8 cellular contexts compared by ENCODE assay signal in genomic region chr22:39309881-39310714, GRCh38. TPM values are rescaled to one million over a fixed set of nuclear protein-coding genes. Genes with fewer than 3 reads are reported as not detected.
A peak's percentile ranks its signal among the peaks of the same experiment; 100 is the strongest.
DNase-seq lines count a peak whose midpoint lies in the region; TF ChIP-seq lines count a peak whose summit lies in the region.

No MANE protein-coding gene starts in this region.

- H4K91ac ChIP-seq in neuronal stem cell (ENCODE audit: low read depth, low read length, poor library complexity), result no peak overlapping the region

- intact Hi-C loops in mammary epithelial cell (cut with micrococcal nuclease), result loop anchor here (1.0 to 10.0 kb wide), 8 partner anchors 10 to 555 kb away; partner anchors contain the start of genes CBX6, PDGFB and SUN2

- H3K27ac ChIP-seq in mammary epithelial cell (ENCODE audit: insufficient read depth, low read depth, low read length), result peak overlapping the region; percentile 71
- H3K27ac ChIP-seq in neuronal stem cell (replicated peaks; ENCODE audit: low read length), result no peak overlapping the region
- no peak overlapping the region for H3K27ac ChIP-seq in substantia nigra (ENCODE audit: low read depth, low read length, poor library complexity, severe bottlenecking)

- BruUV-seq in mammary epithelial cell (replicated peaks; lab: Mats Ljungman, UMichigan), result no TSS peak

- H4K8ac ChIP-seq in neuronal stem cell (ENCODE audit: low read depth, low read length), result no peak overlapping the region

- no peaks in the 10 kb centered on the region for H3K27me3 ChIP-seq in mammary epithelial cell (ENCODE audit: insufficient read depth, low read length)
- H3K27me3 ChIP-seq in neuronal stem cell (ENCODE audit: control insufficient read depth in 3 of 3, insufficient read depth in 3 of 3, low read depth in 1 of 3, low read length in 3 of 3), result no peaks in the 10 kb centered on the region

- peak overlapping the region; percentile 9 for H3K23ac ChIP-seq in neuronal stem cell (ENCODE audit: low read depth, low read length, poor library complexity)

- H3K79me1 ChIP-seq in neuronal stem cell (ENCODE audit: low read depth, low read length), result peaks cover 6% of the 10 kb centered on the region

- H3K9me3 ChIP-seq in mammary epithelial cell (replicated peaks; ENCODE audit: insufficient read depth, low read length) (no peaks in the 10 kb centered on the region), neuronal stem cell (replicated peaks in 1 of 2; ENCODE audit: control insufficient read depth in 2 of 2, insufficient read depth in 1 of 2, low read depth in 1 of 2, low read length in 2 of 2) (peaks cover 0 to 1% of the 10 kb centered on the region in 2 donors)

- peak overlapping the region; percentile 90 for H3K18ac ChIP-seq in neuronal stem cell (ENCODE audit: low read length)

- no peak overlapping the region for H3K14ac ChIP-seq in neuronal stem cell (ENCODE audit: low read length)

- dilution Hi-C loops in mammary epithelial cell (cut with HindIII; ENCODE audit: low sequenced_read_pairs), result no loop called here

- peak overlapping the region; percentile 75 for H2BK15ac ChIP-seq in neuronal stem cell (ENCODE audit: low read length)

- no peak overlapping the region for H3K4me3 ChIP-seq in mammary epithelial cell (replicated peaks in 1 of 3; ENCODE audit: insufficient read depth in 1 of 3, low read depth in 2 of 3, low read length in 3 of 3)
- H3K4me3 ChIP-seq in neuronal stem cell (ENCODE audit: low read length in 2 of 2), result no peak overlapping the region

- no peak overlapping the region for H2BK120ac ChIP-seq in neuronal stem cell (ENCODE audit: low read depth, low read length)

- no peak overlapping the region for H3K4ac ChIP-seq in neuronal stem cell (ENCODE audit: low read length)

- H3K9ac ChIP-seq in mammary epithelial cell (ENCODE audit: insufficient read depth, low read length) (no peak overlapping the region), neuronal stem cell (ENCODE audit: low read depth, low read length, poor library complexity) (peak overlapping the region; percentile 7)

- 43% methylated on average over 14 of the region's 16 CpGs for WGBS in mammary epithelial cell (ENCODE audit: low coverage, missing lambda C conversion rate)
- WGBS in neuronal stem cell (ENCODE audit: extremely low coverage in 2 of 2, insufficient read length in 2 of 2, insufficient replicate concordance in 1 of 2), 2 donors, result no CpG with 5 or more reads among the region's 16 CpGs

- CTCF ChIA-PET in mammary epithelial cell (lab: Charles Lee; ENCODE audit: low non-redundant PET), result interaction anchor here (0.6 to 1.1 kb wide), 3 partner anchors 95 to 176 kb away, joined by 3 to 6 read pairs (median 3); no protein-coding TSS in a partner anchor

- peaks cover 28% of the 10 kb centered on the region for H3K79me2 ChIP-seq in mammary epithelial cell (ENCODE audit: insufficient read depth, low read length)

- H3K36me3 ChIP-seq in mammary epithelial cell (ENCODE audit: insufficient read depth, low read length) (peaks cover 26% of the 10 kb centered on the region), neuronal stem cell (replicated peaks in 1 of 2; ENCODE audit: control insufficient read depth in 2 of 2, insufficient read depth in 2 of 2, low read length in 2 of 2) (peaks cover 36 to 53% of the 10 kb centered on the region in 2 donors)

- H2AFZ ChIP-seq in mammary epithelial cell (ENCODE audit: low read depth, low read length), result no peak overlapping the region
- H2AFZ ChIP-seq in neuronal stem cell (ENCODE audit: low read length), result no peak overlapping the region

- no peak for TF ChIP-seq CTCF in mammary epithelial cell (conservative IDR thresholded peaks at IDR 0.05 in 1 of 2, IDR thresholded peaks at IDR 0.05 in 1 of 2; ENCODE audit: extremely low read depth in 1 of 2, insufficient read depth in 1 of 2, low read depth in 1 of 2, low read length in 2 of 2)

- peak; percentile 60 for TF ChIP-seq EP300 in Ishikawa (IDR thresholded peaks at IDR 0.05; ENCODE audit: borderline replicate concordance)

- in situ Hi-C loops in mammary epithelial cell (cut with MboI; ENCODE audit: low sequenced_read_pairs in 2 of 2), result loop anchor here (5.0 to 25.0 kb wide), 5 partner anchors 73 to 548 kb away; partner anchors contain the start of genes APOBEC3C (in 1 of the 2), APOBEC3D (in 1 of the 2), CBX6 (in 1 of the 2) and SUN2 (in 1 of the 2)

- H3K4me2 ChIP-seq in mammary epithelial cell (ENCODE audit: insufficient read depth, low read depth, low read length) (peak overlapping the region; percentile 72), neuronal stem cell (ENCODE audit: insufficient read depth, low read length, poor library complexity, severe bottlenecking) (no peak overlapping the region)

- peaks cover 65% of the 10 kb centered on the region for H3K4me1 ChIP-seq in mammary epithelial cell (ENCODE audit: insufficient read depth, low read length)
- H3K4me1 ChIP-seq in neuronal stem cell (ENCODE audit: control insufficient read depth in 2 of 2, insufficient read depth in 1 of 2, low read depth in 1 of 2, low read length in 2 of 2), result peaks cover 8 to 11% of the 10 kb centered on the region in 2 donors

- H2AK5ac ChIP-seq in neuronal stem cell (ENCODE audit: low read depth, low read length), result peak overlapping the region; percentile 3

- H2BK12ac ChIP-seq in neuronal stem cell (ENCODE audit: low read length), result no peak overlapping the region

- TF ChIP-seq RAD21 in Ishikawa (IDR thresholded peaks at IDR 0.05; ENCODE audit: low read depth), result no peak; the same call in 1 of the 2 replicates

- H4K20me1 ChIP-seq in mammary epithelial cell (ENCODE audit: insufficient read depth, low read length), result peaks cover 24% of the 10 kb centered on the region

- DNase-seq in EH (ENCODE audit: low read depth) (peak; percentile 64), mammary epithelial cell (peak; percentile 70), neuronal stem cell (ENCODE audit: low spot score) (no peak), substantia nigra (lab: John Stamatoyannopoulos, UW) (no peak), OCI-M1 (lab: John Stamatoyannopoulos, UW) (no peak), NCI-H2107 (lab: John Stamatoyannopoulos, UW) (no peak), COLO829 (ENCODE audit: low spot score) (no peak)

- H2BK5ac ChIP-seq in neuronal stem cell (ENCODE audit: low read length), result no peak overlapping the region

TF ChIP-seq in Ishikawa, 13 proteins besides CTCF, POLR2A, EP300 and RAD21:
- TF ChIP-seq EGR1 (IDR thresholded peaks at IDR 0.05), result no peak
- no peak for TF ChIP-seq REST (IDR thresholded peaks at IDR 0.05; ENCODE audit: low read depth)
- TF ChIP-seq, protein P1, sequence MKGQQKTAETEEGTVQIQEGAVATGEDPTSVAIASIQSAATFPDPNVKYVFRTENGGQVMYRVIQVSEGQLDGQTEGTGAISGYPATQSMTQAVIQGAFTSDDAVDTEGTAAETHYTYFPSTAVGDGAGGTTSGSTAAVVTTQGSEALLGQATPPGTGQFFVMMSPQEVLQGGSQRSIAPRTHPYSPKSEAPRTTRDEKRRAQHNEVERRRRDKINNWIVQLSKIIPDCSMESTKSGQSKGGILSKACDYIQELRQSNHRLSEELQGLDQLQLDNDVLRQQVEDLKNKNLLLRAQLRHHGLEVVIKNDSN (IDR thresholded peaks at IDR 0.05), result peak; percentile 22; the same call in 1 of the 2 replicates
- TF ChIP-seq FOXM1 (IDR thresholded peaks at IDR 0.05; ENCODE audit: borderline replicate concordance, low read depth), result no peak
- no peak for TF ChIP-seq YY1 (IDR thresholded peaks at IDR 0.05; ENCODE audit: low read depth)
- peak; percentile 46; the same call in 1 of the 2 replicates for TF ChIP-seq CEBPB (IDR thresholded peaks at IDR 0.05)
- no peak; the same call in 1 of the 2 replicates for TF ChIP-seq MAX (IDR thresholded peaks at IDR 0.05)
- peak; percentile 29; the same call in 1 of the 2 replicates for TF ChIP-seq NFIC (IDR thresholded peaks at IDR 0.05)
- no peak; the same call in 1 of the 2 replicates for TF ChIP-seq ZBTB7A (IDR thresholded peaks at IDR 0.05; ENCODE audit: low read depth)

RNA-seq across cellular contexts. Expression of gene RPL3, which starts 9.3 kb away (rescaled TPM):
- 1,000 to 10,000 TPM; 1,970 to 2,165 TPM for total RNA-seq in mammary epithelial cell
- 3,548 TPM for polyA plus RNA-seq in mammary epithelial cell
- 1,634 TPM for polyA minus RNA-seq in mammary epithelial cell
- polyA plus RNA-seq in neuronal stem cell (2013, experiment 1 of 2), result 3,109 TPM
- 3,051 TPM for polyA plus RNA-seq in neuronal stem cell (2013, experiment 2 of 2)

RNA-seq across cellular contexts. Expression of gene SYNGR1, which starts 39.7 kb away (rescaled TPM):
- total RNA-seq in mammary epithelial cell, result 1 to 10 TPM in 1 of 2 donors, under 1 TPM in 1; 0.89 to 1.5 TPM
- polyA plus RNA-seq in mammary epithelial cell, result 0.23 TPM
- not detected for polyA minus RNA-seq in mammary epithelial cell
- 27.7 TPM for polyA plus RNA-seq in neuronal stem cell (2013, experiment 1 of 2)
- 26.2 TPM for polyA plus RNA-seq in neuronal stem cell (2013, experiment 2 of 2)

Comparison
In these comparisons a context has a peak if more than half of its experiments do, and no peak if none do; other contexts are left out.
1. DNase-seq: peak in EH (single experiment) and mammary epithelial cell (single experiment); none in neuronal stem cell (single experiment), substantia nigra (0 of 49), OCI-M1 (single experiment), NCI-H2107 (single experiment) and COLO829 (single experiment).